ENCODE assay signal across 19 cellular contexts in genomic region chr1:225449774-225450173, GRCh38. TPM values are rescaled to one million over a fixed set of nuclear protein-coding genes. Genes with fewer than 3 reads are reported as not detected.
DNase-seq lines count a peak whose midpoint lies in the region; ATAC-seq and TF ChIP-seq lines count a peak whose summit lies in the region.
"Had no signal": no experiment of that assay in that cellular context is flagged by ENCODE, and none has a peak within 500 bp of the region (broad histone marks: within the 10 kb centered on the region; RNA-seq: fewer than 3 reads in every experiment).

No MANE protein-coding gene starts in this region.

- H3K4me2 ChIP-seq in HCT116 (ENCODE audit: low read length) (peak overlapping the region; percentile 75), mesendoderm (ENCODE audit: low read length) (no peak overlapping the region)

- no peaks in the 10 kb centered on the region for H3K9me3 ChIP-seq in HCT116 (ENCODE audit: control insufficient read depth in 1 of 2, insufficient read depth in 1 of 2, low read depth in 1 of 2, low read length in 2 of 2)
- no peaks in the 10 kb centered on the region for H3K9me3 ChIP-seq in esophagus muscularis mucosa
- H3K9me3 ChIP-seq: BE2C, prostate gland had no signal

- no TSS peak for BruUV-seq in HCT116 (replicated peaks; lab: Mats Ljungman, UMichigan)

- H3K79me2 ChIP-seq in HCT116 (ENCODE audit: insufficient read depth, low read length) (no peaks in the 10 kb centered on the region), mesendoderm (ENCODE audit: control insufficient read depth, insufficient read depth, low read length) (no peaks in the 10 kb centered on the region)

- no peak overlapping the region for H4K5ac ChIP-seq in mesendoderm (ENCODE audit: low read length)

- H2AFZ ChIP-seq in HCT116 (ENCODE audit: low read depth, low read length, poor library complexity, severe bottlenecking), result peak overlapping the region; percentile 86

- H2BK120ac ChIP-seq in mesendoderm (ENCODE audit: low read depth, low read length), result no peak overlapping the region

- H4K20me1 ChIP-seq in HCT116 (ENCODE audit: insufficient read depth), result no peaks in the 10 kb centered on the region

- H3K23ac ChIP-seq in mesendoderm (ENCODE audit: low read length), result no peak overlapping the region

- no peak for TF ChIP-seq EP300 in esophagus muscularis mucosa (IDR thresholded peaks at IDR 0.05)

- H3K9me3 Mint-ChIP-seq in activated CD4-positive, alpha-beta T cell treated with anti-CD3 and anti-CD28 coated beads, Interleukin-2, amount 10 ng/mL, durations not matched to agents 24 days and 14 days, result no peaks in the 10 kb centered on the region
- H3K9me3 Mint-ChIP-seq: memory B cell had no signal

- peak overlapping the region in 1 of 2 experiments; percentile 41; a peak in 2 of 4 replicates for H3K4me3 ChIP-seq in HCT116 (replicated peaks in 1 of 2; ENCODE audit: low read depth in 1 of 2, low read length in 2 of 2)
- H3K4me3 ChIP-seq in esophagus muscularis mucosa, result no peak overlapping the region
- no peak overlapping the region for H3K4me3 ChIP-seq in rectal smooth muscle tissue (ENCODE audit: low read length)
- no peak overlapping the region for H3K4me3 ChIP-seq in mesendoderm (ENCODE audit: low read length)
- H3K4me3 ChIP-seq: cardiac muscle cell, prostate gland had no signal

- H3K36me3 ChIP-seq in HCT116 (ENCODE audit: control insufficient read depth in 1 of 2, insufficient read depth in 2 of 2, low read length in 2 of 2) (no peaks in the 10 kb centered on the region), esophagus muscularis mucosa (no peaks in the 10 kb centered on the region), rectal smooth muscle tissue (ENCODE audit: control insufficient read depth, insufficient read depth, low read length) (no peaks in the 10 kb centered on the region), mesendoderm (ENCODE audit: control insufficient read depth, insufficient read depth, low read length) (no peaks in the 10 kb centered on the region)
- H3K36me3 ChIP-seq: BE2C, cardiac muscle cell, prostate gland had no signal

- intact Hi-C loops in activated CD4-positive, alpha-beta T cell treated with anti-CD3 and anti-CD28 coated beads, Interleukin-2, amount 10 ng/mL, durations not matched to agents 24 days and 14 days (cut with micrococcal nuclease), result loop anchor here (10.0 kb wide), 2 partner anchors 955 to 1015 kb away; partner anchors contain the start of gene WDR26
- intact Hi-C loops in HCT116 (cut with micrococcal nuclease) (no loop called here), esophagus muscularis mucosa (cut with DNase I) (no loop called here)

- no peak overlapping the region for H3K4ac ChIP-seq in mesendoderm (ENCODE audit: low read depth, low read length)

- peaks cover 2% of the 10 kb centered on the region for H3K27me3 Mint-ChIP-seq in activated CD4-positive, alpha-beta T cell treated with anti-CD3 and anti-CD28 coated beads, Interleukin-2, amount 10 ng/mL, durations not matched to agents 24 days and 14 days

- H3K4me1 Mint-ChIP-seq in activated CD4-positive, alpha-beta T cell treated with anti-CD3 and anti-CD28 coated beads, Interleukin-2, amount 10 ng/mL, durations not matched to agents 24 days and 14 days, result peaks cover 50% of the 10 kb centered on the region

- no peak for TF ChIP-seq RAD21 in HCT116 (IDR thresholded peaks at IDR 0.05; ENCODE audit: low read depth)

- DNase-seq in activated CD4-positive, alpha-beta T cell treated with anti-CD3 and anti-CD28 coated beads, Interleukin-2, amount 10 ng/mL, durations not matched to agents 24 days and 14 days, result no peak
- no peak for DNase-seq in activated CD4-positive, alpha-beta T cell treated with anti-CD3 and anti-CD28 coated beads, Interleukin-2, amount 50 U/mL, for 4 hours
- DNase-seq in HCT116 (ENCODE audit: low read depth, low spot score), result no peak
- DNase-seq in esophagus muscularis mucosa (ENCODE audit: extremely low spot score), result no peak
- DNase-seq in effector CD8-positive, alpha-beta T cell (lab: John Stamatoyannopoulos, UW), result no peak
- DNase-seq in mesendoderm, result no peak
- DNase-seq: activated CD4-positive, alpha-beta T cell treated with anti-CD3 and anti-CD28 coated beads for 1 hour; activated gamma-delta T cell; amygdala; BE2C; erythroblast; NCI-H1930; NCI-H345; nephron progenitor cell had no signal

- H3K27me3 ChIP-seq in HCT116 (ENCODE audit: insufficient read depth, low read length) (no peaks in the 10 kb centered on the region), esophagus muscularis mucosa (peaks cover 0 to 2% (median 0%) of the 10 kb centered on the region in 4 donors), rectal smooth muscle tissue (ENCODE audit: control insufficient read depth, insufficient read depth, low read length) (no peaks in the 10 kb centered on the region), mesendoderm (ENCODE audit: insufficient read depth, low read length, poor library complexity) (no peaks in the 10 kb centered on the region)
- H3K27me3 ChIP-seq: BE2C, cardiac muscle cell had no signal

- no peak overlapping the region for H3K4me3 Mint-ChIP-seq in activated CD4-positive, alpha-beta T cell treated with anti-CD3 and anti-CD28 coated beads, Interleukin-2, amount 10 ng/mL, durations not matched to agents 24 days and 14 days
- H3K4me3 Mint-ChIP-seq: memory B cell, nephron progenitor cell had no signal

- TF ChIP-seq CTCF in HCT116 (IDR thresholded peaks at IDR 0.05 in 2 of 3, conservative IDR thresholded peaks at IDR 0.05 in 1 of 3; ENCODE audit: borderline replicate concordance in 1 of 3, insufficient read depth in 1 of 3, low read depth in 2 of 3, low read length in 2 of 3) (no peak), esophagus muscularis mucosa (IDR thresholded peaks at IDR 0.05) (no peak)

- H2BK5ac ChIP-seq in mesendoderm (ENCODE audit: low read length), result no peak overlapping the region

- no peak for ATAC-seq in HCT116
- ATAC-seq in HG03045 (IDR thresholded peaks at IDR 0.05; ENCODE audit: unreplicated experiment), result no peak

- no peak overlapping the region for H3K18ac ChIP-seq in mesendoderm (ENCODE audit: low read length)

- no peak overlapping the region for H3K56ac ChIP-seq in mesendoderm (ENCODE audit: low read length)

- RAD21 ChIA-PET in HCT116 (lab: Charles Lee; ENCODE audit: low non-redundant PET in 1 of 2, low total read pairs in 2 of 2, uncharacterized antibody in 2 of 2, unreplicated experiment in 2 of 2), result no interaction called here

- POLR2A ChIA-PET in HCT116 (lab: Charles Lee), result no interaction called here

- peak overlapping the region; percentile 58 for H3K27ac Mint-ChIP-seq in activated CD4-positive, alpha-beta T cell treated with anti-CD3 and anti-CD28 coated beads, Interleukin-2, amount 10 ng/mL, durations not matched to agents 24 days and 14 days

- H3K4me1 ChIP-seq in HCT116 (ENCODE audit: control insufficient read depth in 1 of 2, insufficient read depth in 2 of 2, low read length in 2 of 2) (peaks cover 46 to 84% of the 10 kb centered on the region in 2 experiments), esophagus muscularis mucosa (peaks cover 38 to 89% (median 86%) of the 10 kb centered on the region in 4 donors), rectal smooth muscle tissue (ENCODE audit: control insufficient read depth, insufficient read depth, low read length) (peaks cover 68% of the 10 kb centered on the region), mesendoderm (ENCODE audit: control insufficient read depth, low read depth, low read length) (peaks cover 12% of the 10 kb centered on the region)
- H3K4me1 ChIP-seq: BE2C had no signal

- WGBS in esophagus muscularis mucosa, result 83% methylated on average over 5 of the region's 5 CpGs
- no CpG with 5 or more reads among the region's 5 CpGs for WGBS in mesendoderm (ENCODE audit: extremely low coverage, insufficient coverage, low lambda C conversion rate)

- peaks cover under 1% of the 10 kb centered on the region for H3K36me3 Mint-ChIP-seq in activated CD4-positive, alpha-beta T cell treated with anti-CD3 and anti-CD28 coated beads, Interleukin-2, amount 10 ng/mL, durations not matched to agents 24 days and 14 days (ENCODE audit: low read depth)
- H3K36me3 Mint-ChIP-seq: memory B cell had no signal

- TF ChIP-seq POLR2A in HCT116 (IDR thresholded peaks at IDR 0.05; ENCODE audit: borderline replicate concordance, extremely low read depth, insufficient read depth, insufficient read length) (no peak), esophagus muscularis mucosa (IDR thresholded peaks at IDR 0.05; ENCODE audit: low read depth) (no peak)

- no peaks in the 10 kb centered on the region for H3K9me2 ChIP-seq in HCT116 (ENCODE audit: insufficient read depth)

- H3K27ac ChIP-seq in HCT116 (ENCODE audit: low read depth, low read length), result peak overlapping the region; percentile 44
- peak overlapping the region; percentile 90 to 96 (median 93) for H3K27ac ChIP-seq in esophagus muscularis mucosa (replicated peaks in 1 of 4)
- H3K27ac ChIP-seq in rectal smooth muscle tissue (ENCODE audit: low read depth, low read length), result peak overlapping the region; percentile 99
- H3K27ac ChIP-seq in mesendoderm (ENCODE audit: low read depth, low read length), result no peak overlapping the region
- H3K27ac ChIP-seq: cardiac muscle cell had no signal

- no peak overlapping the region for H2AK5ac ChIP-seq in mesendoderm (ENCODE audit: low read length)

- no peaks in the 10 kb centered on the region for H3K79me1 ChIP-seq in mesendoderm (ENCODE audit: low read length)

- no peak overlapping the region for H2BK15ac ChIP-seq in mesendoderm (replicated peaks; ENCODE audit: low read depth)

- H3K9ac ChIP-seq in HCT116 (ENCODE audit: low read length), result peak overlapping the region; percentile 36
- no peak overlapping the region for H3K9ac ChIP-seq in rectal smooth muscle tissue (ENCODE audit: low read length)
- H3K9ac ChIP-seq in mesendoderm (ENCODE audit: low read length), result no peak overlapping the region

- CTCF ChIA-PET in HCT116 (lab: Charles Lee), result interaction anchor here (1.9 kb wide), 1 partner anchor 9 kb away, joined by 7 read pairs; no protein-coding TSS in a partner anchor

- no peak overlapping the region for H4K8ac ChIP-seq in mesendoderm (ENCODE audit: low read depth, low read length)

TF ChIP-seq in HCT116, 20 proteins besides CTCF, POLR2A, EP300 and RAD21:
- TF ChIP-seq ATF3 (IDR thresholded peaks at IDR 0.05), result no peak
- no peak for TF ChIP-seq ZFX (IDR thresholded peaks at IDR 0.05)
TF ChIP-seq in HCT116: peak in this region for 0.

RNA-seq across cellular contexts. Expression of gene LBR, which starts 21.9 kb away (rescaled TPM):
- 189 and 195 TPM in 2 replicates for total RNA-seq in activated CD4-positive, alpha-beta T cell treated with anti-CD3 and anti-CD28 coated beads, Interleukin-2, amount 10 ng/mL, durations not matched to agents 24 days and 14 days
- total RNA-seq in HCT116 (2021; ENCODE audit: unreplicated experiment) (97.4 TPM), esophagus muscularis mucosa (100 to 1,000 TPM in 1 of 4 donors, 10 to 100 TPM in 3; 82.3 to 157 (median 85.1) TPM)
- polyA plus RNA-seq in HCT116 (2012), result 19.3 and 32.1 TPM in 2 replicates
- 189 TPM for polyA plus RNA-seq in mesendoderm (2013, experiment 1 of 2)
- 189 TPM for polyA plus RNA-seq in mesendoderm (2013, experiment 2 of 2)
